ENCODE assay signal across 22 cellular contexts in the genomic region with DNA sequence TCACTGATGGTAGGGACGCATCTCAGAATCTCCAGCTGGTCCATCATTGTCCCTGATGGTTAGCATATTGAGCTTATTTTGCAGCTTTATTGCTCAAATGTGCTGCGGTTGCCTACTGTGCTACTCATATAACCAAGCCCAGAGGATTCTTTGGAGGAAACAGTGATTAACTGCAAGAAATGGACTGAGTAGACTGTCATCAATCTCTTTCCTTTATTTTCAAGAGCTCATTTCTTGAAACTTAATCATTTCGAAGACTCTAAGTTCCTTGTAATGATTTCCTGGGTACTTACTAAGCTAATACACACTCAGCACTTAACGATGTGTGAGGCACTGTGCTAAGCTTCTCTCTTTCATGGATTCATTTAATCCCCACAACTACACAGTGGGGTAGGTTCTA.
DNase-seq lines count a peak whose midpoint lies in the region; FAIRE-seq and TF ChIP-seq lines count a peak whose summit lies in the region.
"Had no signal": no experiment of that assay in that cellular context is flagged by ENCODE, and none has a peak within 500 bp of the region (broad histone marks: within the 10 kb centered on the region; RNA-seq: fewer than 3 reads in every experiment).

No MANE protein-coding gene starts in this region.

- CTCF ChIA-PET in HEK293T (lab: Yijun Ruan, JAX): no interaction called here

- no peaks in the 10 kb centered on the region for H3K4me1 ChIP-seq in astrocyte (ENCODE audit: insufficient read depth, low read length)
- no peaks in the 10 kb centered on the region for H3K4me1 ChIP-seq in smooth muscle cell (ENCODE audit: low read depth)
- H3K4me1 ChIP-seq in effector memory CD4-positive, alpha-beta T cell (ENCODE audit: control insufficient read depth, insufficient read depth, low read length, poor library complexity, severe bottlenecking): no peaks in the 10 kb centered on the region
- H3K4me1 ChIP-seq: BLaER1, HAP-1 had no signal

- H3K4me1 Mint-ChIP-seq in astrocyte (ENCODE audit: low read depth, unreplicated experiment): no peaks in the 10 kb centered on the region
- H3K4me1 Mint-ChIP-seq: B cell; CD4-positive, CD25-positive, alpha-beta regulatory T cell; CD8-positive, alpha-beta memory T cell had no signal

- POLR2A ChIA-PET in HEK293T (lab: Yijun Ruan, JAX): no interaction called here

- FAIRE-seq in astrocyte (lab: Jason Lieb, UNC): no peak
- FAIRE-seq: A204.1, G401.6, GM12892, H54 had no signal

- no peak overlapping the region for H3K27ac ChIP-seq in astrocyte (ENCODE audit: low read depth, low read length)
- H3K27ac ChIP-seq in smooth muscle cell (ENCODE audit: low read depth): no peak overlapping the region
- no peak overlapping the region for H3K27ac ChIP-seq in effector memory CD4-positive, alpha-beta T cell (ENCODE audit: insufficient read depth, low read length, poor library complexity, severe bottlenecking)
- H3K27ac ChIP-seq: 22Rv1, BLaER1, C4-2B had no signal

- H3F3A ChIP-seq in smooth muscle cell (ENCODE audit: low read depth): no peaks in the 10 kb centered on the region

- H3K36me3 ChIP-seq in astrocyte (ENCODE audit: insufficient read depth, low read length): no peaks in the 10 kb centered on the region
- H3K36me3 ChIP-seq in smooth muscle cell (ENCODE audit: low read depth): no peaks in the 10 kb centered on the region
- no peaks in the 10 kb centered on the region for H3K36me3 ChIP-seq in effector memory CD4-positive, alpha-beta T cell (ENCODE audit: control insufficient read depth, insufficient read depth, low read length)
- H3K36me3 ChIP-seq: BLaER1, HAP-1 had no signal

- no peak for TF ChIP-seq CTCF in AG10803 (conservative IDR thresholded peaks at IDR 0.05; ENCODE audit: low read length)
- TF ChIP-seq CTCF in astrocyte (IDR thresholded peaks at IDR 0.05; ENCODE audit: insufficient read depth, low read depth, low read length): no peak
- no peak for TF ChIP-seq CTCF in smooth muscle cell (IDR thresholded peaks at IDR 0.05; ENCODE audit: borderline replicate concordance, insufficient read depth, poor library complexity, severe bottlenecking)

- H3K4me3 ChIP-seq in AG10803 (ENCODE audit: low read length): no peak overlapping the region
- H3K4me3 ChIP-seq in astrocyte (ENCODE audit: insufficient read depth, low read depth, low read length): no peak overlapping the region
- H3K4me3 ChIP-seq in smooth muscle cell: no peak overlapping the region
- H3K4me3 ChIP-seq in effector memory CD4-positive, alpha-beta T cell (ENCODE audit: insufficient read depth, low read depth, low read length, poor library complexity, severe bottlenecking): no peak overlapping the region
- H3K4me3 ChIP-seq: BLaER1, HAP-1 had no signal

- no peaks in the 10 kb centered on the region for H3K27me3 Mint-ChIP-seq in astrocyte (ENCODE audit: low read depth, unreplicated experiment)
- H3K27me3 Mint-ChIP-seq: B cell; CD4-positive, CD25-positive, alpha-beta regulatory T cell had no signal

- H3K9me3 ChIP-seq in astrocyte (ENCODE audit: insufficient read depth, low read depth, low read length): no peaks in the 10 kb centered on the region
- H3K9me3 ChIP-seq in smooth muscle cell (replicated peaks; ENCODE audit: low read depth): no peaks in the 10 kb centered on the region
- H3K9me3 ChIP-seq in effector memory CD4-positive, alpha-beta T cell (ENCODE audit: control insufficient read depth, low read length): no peaks in the 10 kb centered on the region
- H3K9me3 ChIP-seq: BLaER1, HAP-1 had no signal

- H4K20me1 ChIP-seq in astrocyte (ENCODE audit: insufficient read depth, low read length): no peaks in the 10 kb centered on the region
- no peaks in the 10 kb centered on the region for H4K20me1 ChIP-seq in smooth muscle cell (ENCODE audit: low read depth)
- H4K20me1 ChIP-seq: BLaER1 had no signal

- H3K27me3 ChIP-seq in astrocyte (ENCODE audit: insufficient read depth, low read length) (no peaks in the 10 kb centered on the region), smooth muscle cell (ENCODE audit: low read depth) (no peaks in the 10 kb centered on the region)
- H3K27me3 ChIP-seq in effector memory CD4-positive, alpha-beta T cell (replicated peaks; ENCODE audit: control insufficient read depth, insufficient read depth, low read length, poor library complexity, severe bottlenecking): no peaks in the 10 kb centered on the region
- H3K27me3 ChIP-seq: BLaER1 had no signal

- H3K9me3 Mint-ChIP-seq in astrocyte (ENCODE audit: unreplicated experiment): no peaks in the 10 kb centered on the region

- WGBS in smooth muscle cell (ENCODE audit: low lambda C conversion rate): 71% methylated on average over 4 of the region's 4 CpGs

- H3K4me3 Mint-ChIP-seq in astrocyte (ENCODE audit: unreplicated experiment): no peak overlapping the region
- H3K4me3 Mint-ChIP-seq: B cell; CD4-positive, CD25-positive, alpha-beta regulatory T cell; CD8-positive, alpha-beta memory T cell had no signal

- H3K36me3 Mint-ChIP-seq in astrocyte (ENCODE audit: low read depth, unreplicated experiment): no peaks in the 10 kb centered on the region
- H3K36me3 Mint-ChIP-seq: CD4-positive, CD25-positive, alpha-beta regulatory T cell; CD8-positive, alpha-beta memory T cell had no signal

- H3K4me2 ChIP-seq in astrocyte (ENCODE audit: low read length) (no peak overlapping the region), smooth muscle cell (no peak overlapping the region)
- H3K4me2 ChIP-seq: BLaER1 had no signal

- H2AFZ ChIP-seq in astrocyte (ENCODE audit: low read depth, low read length): no peak overlapping the region
- no peak overlapping the region for H2AFZ ChIP-seq in smooth muscle cell (ENCODE audit: low read depth)

- H3K9ac ChIP-seq in astrocyte (ENCODE audit: low read length) (no peak overlapping the region), smooth muscle cell (ENCODE audit: low read depth) (no peak overlapping the region)
- H3K9ac ChIP-seq: BLaER1 had no signal

- DNase-seq in NCI-H748 (lab: John Stamatoyannopoulos, UW; ENCODE audit: unreplicated experiment) (peak; percentile 37), NCI-H748 treated with DMSO at 0.1 percent for 48 hours (lab: John Stamatoyannopoulos, UW) (no peak), AG10803 (ENCODE audit: low read depth) (peak; percentile 68), astrocyte (ENCODE audit: low read depth) (peak; percentile 11), smooth muscle cell (lab: John Stamatoyannopoulos, UW; ENCODE audit: unreplicated experiment) (no peak), HEK293T (ENCODE audit: extremely low spot score) (no peak)
- DNase-seq in effector memory CD4-positive, alpha-beta T cell: no peak
- DNase-seq: ACHN; CD4-positive, CD25-positive, alpha-beta regulatory T cell; CD8-positive, alpha-beta memory T cell; DMS53; DMS79 treated with DMSO at 0.1 percent for 48 hours; GOT3 had no signal

- no peak overlapping the region for H3K27ac Mint-ChIP-seq in astrocyte (ENCODE audit: unreplicated experiment)
- H3K27ac Mint-ChIP-seq: B cell; CD4-positive, CD25-positive, alpha-beta regulatory T cell; CD8-positive, alpha-beta memory T cell had no signal

- H3K79me2 ChIP-seq in astrocyte (ENCODE audit: insufficient read depth, low read length) (no peaks in the 10 kb centered on the region), smooth muscle cell (ENCODE audit: low read depth) (no peaks in the 10 kb centered on the region)

TF ChIP-seq in HEK293T, 16 proteins besides CTCF, POLR2A, EP300 and RAD21:
- no peak for TF ChIP-seq BHLHE40 (IDR thresholded peaks at IDR 0.05; ENCODE audit: borderline replicate concordance)

Comparison
In these comparisons a context has a peak if more than half of its experiments do, and no peak if none do; other contexts are left out.
1. DNase-seq: peak in NCI-H748 (single experiment), AG10803 (single experiment) and astrocyte (single experiment); none in NCI-H748 treated with DMSO at 0.1 percent for 48 hours (single experiment), smooth muscle cell (single experiment), HEK293T (single experiment) and effector memory CD4-positive, alpha-beta T cell (0 of 3).